1 cellular context compared by ENCODE assay signal in genomic region chr7:158821173-158822021, GRCh38.
TF ChIP-seq lines count a peak whose summit lies in the region.

No MANE protein-coding gene starts in this region.

TF ChIP-seq in K562, 482 proteins besides CTCF, POLR2A, EP300 and RAD21 (continued from another document and continues in another):
- TF ChIP-seq, protein P1, sequence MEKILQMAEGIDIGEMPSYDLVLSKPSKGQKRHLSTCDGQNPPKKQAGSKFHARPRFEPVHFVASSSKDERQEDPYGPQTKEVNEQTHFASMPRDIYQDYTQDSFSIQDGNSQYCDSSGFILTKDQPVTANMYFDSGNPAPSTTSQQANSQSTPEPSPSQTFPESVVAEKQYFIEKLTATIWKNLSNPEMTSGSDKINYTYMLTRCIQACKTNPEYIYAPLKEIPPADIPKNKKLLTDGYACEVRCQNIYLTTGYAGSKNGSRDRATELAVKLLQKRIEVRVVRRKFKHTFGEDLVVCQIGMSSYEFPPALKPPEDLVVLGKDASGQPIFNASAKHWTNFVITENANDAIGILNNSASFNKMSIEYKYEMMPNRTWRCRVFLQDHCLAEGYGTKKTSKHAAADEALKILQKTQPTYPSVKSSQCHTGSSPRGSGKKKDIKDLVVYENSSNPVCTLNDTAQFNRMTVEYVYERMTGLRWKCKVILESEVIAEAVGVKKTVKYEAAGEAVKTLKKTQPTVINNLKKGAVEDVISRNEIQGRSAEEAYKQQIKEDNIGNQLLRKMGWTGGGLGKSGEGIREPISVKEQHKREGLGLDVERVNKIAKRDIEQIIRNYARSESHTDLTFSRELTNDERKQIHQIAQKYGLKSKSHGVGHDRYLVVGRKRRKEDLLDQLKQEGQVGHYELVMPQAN (IDR thresholded peaks at IDR 0.05; ENCODE audit: borderline replicate concordance): no peak
- no peak for TF ChIP-seq FOXO4 (CRISPR knock-in tag; IDR thresholded peaks at IDR 0.05)
- peak; percentile 51; the same call in 1 of the 2 replicates for TF ChIP-seq SMARCA4 (IDR thresholded peaks at IDR 0.05)
- peak in 1 of 2 experiments; percentile 35; a peak in 1 of 4 replicates for TF ChIP-seq RCOR1 (IDR thresholded peaks at IDR 0.05; ENCODE audit: borderline replicate concordance in 1 of 2, low read depth in 2 of 2, low read length in 2 of 2)
- no peak for TF ChIP-seq ZBTB11 (CRISPR knock-in tag; IDR thresholded peaks at IDR 0.05)
- no peak for TF ChIP-seq TAL1 (IDR thresholded peaks at IDR 0.05)
- TF ChIP-seq HNRNPK (IDR thresholded peaks at IDR 0.05; ENCODE audit: low read depth, low read length, poor library complexity, severe bottlenecking): no peak
- TF ChIP-seq SIN3B (IDR thresholded peaks at IDR 0.05; ENCODE audit: low read depth): no peak
- TF ChIP-seq ZNF444 (CRISPR knock-in tag; IDR thresholded peaks at IDR 0.05): no peak
- TF ChIP-seq ZNF780A (CRISPR knock-in tag; IDR thresholded peaks at IDR 0.05): no peak
- TF ChIP-seq KAT8 (IDR thresholded peaks at IDR 0.05; ENCODE audit: low read depth): no peak
- TF ChIP-seq ZNF143 (CRISPR knock-in tag; IDR thresholded peaks at IDR 0.05): no peak
- no peak for TF ChIP-seq HMBOX1 (IDR thresholded peaks at IDR 0.05)
- no peak for TF ChIP-seq FOXJ2 (tag; IDR thresholded peaks at IDR 0.05)
- TF ChIP-seq, protein P2, sequence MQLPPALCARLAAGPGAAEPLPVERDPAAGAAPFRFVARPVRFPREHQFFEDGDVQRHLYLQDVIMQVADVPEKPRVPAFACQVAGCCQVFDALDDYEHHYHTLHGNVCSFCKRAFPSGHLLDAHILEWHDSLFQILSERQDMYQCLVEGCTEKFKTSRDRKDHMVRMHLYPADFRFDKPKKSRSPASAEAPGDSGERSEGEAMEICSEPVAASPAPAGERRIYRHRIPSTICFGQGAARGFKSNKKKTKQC (CRISPR knock-in tag; IDR thresholded peaks at IDR 0.05): no peak
- TF ChIP-seq MXI1 (IDR thresholded peaks at IDR 0.05; ENCODE audit: low read depth, low read length): no peak
- TF ChIP-seq, protein P3, sequence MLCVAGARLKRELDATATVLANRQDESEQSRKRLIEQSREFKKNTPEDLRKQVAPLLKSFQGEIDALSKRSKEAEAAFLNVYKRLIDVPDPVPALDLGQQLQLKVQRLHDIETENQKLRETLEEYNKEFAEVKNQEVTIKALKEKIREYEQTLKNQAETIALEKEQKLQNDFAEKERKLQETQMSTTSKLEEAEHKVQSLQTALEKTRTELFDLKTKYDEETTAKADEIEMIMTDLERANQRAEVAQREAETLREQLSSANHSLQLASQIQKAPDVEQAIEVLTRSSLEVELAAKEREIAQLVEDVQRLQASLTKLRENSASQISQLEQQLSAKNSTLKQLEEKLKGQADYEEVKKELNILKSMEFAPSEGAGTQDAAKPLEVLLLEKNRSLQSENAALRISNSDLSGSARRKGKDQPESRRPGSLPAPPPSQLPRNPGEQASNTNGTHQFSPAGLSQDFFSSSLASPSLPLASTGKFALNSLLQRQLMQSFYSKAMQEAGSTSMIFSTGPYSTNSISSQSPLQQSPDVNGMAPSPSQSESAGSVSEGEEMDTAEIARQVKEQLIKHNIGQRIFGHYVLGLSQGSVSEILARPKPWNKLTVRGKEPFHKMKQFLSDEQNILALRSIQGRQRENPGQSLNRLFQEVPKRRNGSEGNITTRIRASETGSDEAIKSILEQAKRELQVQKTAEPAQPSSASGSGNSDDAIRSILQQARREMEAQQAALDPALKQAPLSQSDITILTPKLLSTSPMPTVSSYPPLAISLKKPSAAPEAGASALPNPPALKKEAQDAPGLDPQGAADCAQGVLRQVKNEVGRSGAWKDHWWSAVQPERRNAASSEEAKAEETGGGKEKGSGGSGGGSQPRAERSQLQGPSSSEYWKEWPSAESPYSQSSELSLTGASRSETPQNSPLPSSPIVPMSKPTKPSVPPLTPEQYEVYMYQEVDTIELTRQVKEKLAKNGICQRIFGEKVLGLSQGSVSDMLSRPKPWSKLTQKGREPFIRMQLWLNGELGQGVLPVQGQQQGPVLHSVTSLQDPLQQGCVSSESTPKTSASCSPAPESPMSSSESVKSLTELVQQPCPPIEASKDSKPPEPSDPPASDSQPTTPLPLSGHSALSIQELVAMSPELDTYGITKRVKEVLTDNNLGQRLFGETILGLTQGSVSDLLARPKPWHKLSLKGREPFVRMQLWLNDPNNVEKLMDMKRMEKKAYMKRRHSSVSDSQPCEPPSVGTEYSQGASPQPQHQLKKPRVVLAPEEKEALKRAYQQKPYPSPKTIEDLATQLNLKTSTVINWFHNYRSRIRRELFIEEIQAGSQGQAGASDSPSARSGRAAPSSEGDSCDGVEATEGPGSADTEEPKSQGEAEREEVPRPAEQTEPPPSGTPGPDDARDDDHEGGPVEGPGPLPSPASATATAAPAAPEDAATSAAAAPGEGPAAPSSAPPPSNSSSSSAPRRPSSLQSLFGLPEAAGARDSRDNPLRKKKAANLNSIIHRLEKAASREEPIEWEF (CRISPR knock-in tag; IDR thresholded peaks at IDR 0.05): no peak
- TF ChIP-seq DDX20 (tag; IDR thresholded peaks at IDR 0.05; ENCODE audit: low read depth): no peak
- TF ChIP-seq NCOA2 (IDR thresholded peaks at IDR 0.05; ENCODE audit: partially characterized antibody in 2 of 2): no peak
- TF ChIP-seq, protein P4, sequence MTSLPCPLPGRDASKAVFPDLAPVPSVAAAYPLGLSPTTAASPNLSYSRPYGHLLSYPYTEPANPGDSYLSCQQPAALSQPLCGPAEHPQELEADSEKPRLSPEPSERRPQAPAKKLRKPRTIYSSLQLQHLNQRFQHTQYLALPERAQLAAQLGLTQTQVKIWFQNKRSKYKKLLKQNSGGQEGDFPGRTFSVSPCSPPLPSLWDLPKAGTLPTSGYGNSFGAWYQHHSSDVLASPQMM (CRISPR knock-in tag; IDR thresholded peaks at IDR 0.05): no peak
- TF ChIP-seq ESRRA (IDR thresholded peaks at IDR 0.05; ENCODE audit: borderline replicate concordance, low read depth): no peak; the same call in 1 of the 2 replicates
- no peak for TF ChIP-seq NR0B1 (IDR thresholded peaks at IDR 0.05; ENCODE audit: partially characterized antibody)
- TF ChIP-seq, protein P5, sequence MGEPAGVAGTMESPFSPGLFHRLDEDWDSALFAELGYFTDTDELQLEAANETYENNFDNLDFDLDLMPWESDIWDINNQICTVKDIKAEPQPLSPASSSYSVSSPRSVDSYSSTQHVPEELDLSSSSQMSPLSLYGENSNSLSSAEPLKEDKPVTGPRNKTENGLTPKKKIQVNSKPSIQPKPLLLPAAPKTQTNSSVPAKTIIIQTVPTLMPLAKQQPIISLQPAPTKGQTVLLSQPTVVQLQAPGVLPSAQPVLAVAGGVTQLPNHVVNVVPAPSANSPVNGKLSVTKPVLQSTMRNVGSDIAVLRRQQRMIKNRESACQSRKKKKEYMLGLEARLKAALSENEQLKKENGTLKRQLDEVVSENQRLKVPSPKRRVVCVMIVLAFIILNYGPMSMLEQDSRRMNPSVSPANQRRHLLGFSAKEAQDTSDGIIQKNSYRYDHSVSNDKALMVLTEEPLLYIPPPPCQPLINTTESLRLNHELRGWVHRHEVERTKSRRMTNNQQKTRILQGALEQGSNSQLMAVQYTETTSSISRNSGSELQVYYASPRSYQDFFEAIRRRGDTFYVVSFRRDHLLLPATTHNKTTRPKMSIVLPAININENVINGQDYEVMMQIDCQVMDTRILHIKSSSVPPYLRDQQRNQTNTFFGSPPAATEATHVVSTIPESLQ (CRISPR knock-in tag; IDR thresholded peaks at IDR 0.05): no peak
- no peak for TF ChIP-seq XRCC4 (IDR thresholded peaks at IDR 0.05; ENCODE audit: extremely low read depth, insufficient read depth, insufficient read length)
- no peak for TF ChIP-seq ZNF584 (CRISPR knock-in tag; IDR thresholded peaks at IDR 0.05; ENCODE audit: low read depth)
- peak; percentile 22; the same call in 1 of the 2 replicates for TF ChIP-seq TGIF2 (CRISPR knock-in tag; IDR thresholded peaks at IDR 0.05)
- TF ChIP-seq DPF2 (IDR thresholded peaks at IDR 0.05): peak; percentile 55; the same call in 1 of the 2 replicates
- TF ChIP-seq RBM39 (optimal IDR thresholded peaks at IDR 0.05; ENCODE audit: low read depth, low read length): peak; percentile 45
- peak in 1 of 2 experiments; percentile 45; a peak in 2 of 4 replicates for TF ChIP-seq HDAC1 (IDR thresholded peaks at IDR 0.05)
- no peak for TF ChIP-seq PTBP1 (IDR thresholded peaks at IDR 0.05; ENCODE audit: low read depth, low read length)
- TF ChIP-seq NR3C1 (CRISPR knock-in tag; IDR thresholded peaks at IDR 0.05): no peak
- TF ChIP-seq, protein P6, sequence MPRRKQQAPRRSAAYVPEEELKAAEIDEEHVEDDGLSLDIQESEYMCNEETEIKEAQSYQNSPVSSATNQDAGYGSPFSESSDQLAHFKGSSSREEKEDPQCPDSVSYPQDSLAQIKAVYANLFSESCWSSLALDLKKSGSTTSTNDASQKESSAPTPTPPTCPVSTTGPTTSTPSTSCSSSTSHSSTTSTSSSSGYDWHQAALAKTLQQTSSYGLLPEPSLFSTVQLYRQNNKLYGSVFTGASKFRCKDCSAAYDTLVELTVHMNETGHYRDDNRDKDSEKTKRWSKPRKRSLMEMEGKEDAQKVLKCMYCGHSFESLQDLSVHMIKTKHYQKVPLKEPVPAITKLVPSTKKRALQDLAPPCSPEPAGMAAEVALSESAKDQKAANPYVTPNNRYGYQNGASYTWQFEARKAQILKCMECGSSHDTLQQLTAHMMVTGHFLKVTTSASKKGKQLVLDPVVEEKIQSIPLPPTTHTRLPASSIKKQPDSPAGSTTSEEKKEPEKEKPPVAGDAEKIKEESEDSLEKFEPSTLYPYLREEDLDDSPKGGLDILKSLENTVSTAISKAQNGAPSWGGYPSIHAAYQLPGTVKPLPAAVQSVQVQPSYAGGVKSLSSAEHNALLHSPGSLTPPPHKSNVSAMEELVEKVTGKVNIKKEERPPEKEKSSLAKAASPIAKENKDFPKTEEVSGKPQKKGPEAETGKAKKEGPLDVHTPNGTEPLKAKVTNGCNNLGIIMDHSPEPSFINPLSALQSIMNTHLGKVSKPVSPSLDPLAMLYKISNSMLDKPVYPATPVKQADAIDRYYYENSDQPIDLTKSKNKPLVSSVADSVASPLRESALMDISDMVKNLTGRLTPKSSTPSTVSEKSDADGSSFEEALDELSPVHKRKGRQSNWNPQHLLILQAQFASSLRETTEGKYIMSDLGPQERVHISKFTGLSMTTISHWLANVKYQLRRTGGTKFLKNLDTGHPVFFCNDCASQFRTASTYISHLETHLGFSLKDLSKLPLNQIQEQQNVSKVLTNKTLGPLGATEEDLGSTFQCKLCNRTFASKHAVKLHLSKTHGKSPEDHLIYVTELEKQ (CRISPR knock-in tag; IDR thresholded peaks at IDR 0.05): no peak
- no peak for TF ChIP-seq HLTF (IDR thresholded peaks at IDR 0.05)
- TF ChIP-seq NCOA4 (IDR thresholded peaks at IDR 0.05; ENCODE audit: partially characterized antibody): no peak
- no peak for TF ChIP-seq SAP30 (IDR thresholded peaks at IDR 0.05; ENCODE audit: borderline replicate concordance, insufficient read depth, low read depth, low read length, poor library complexity, severe bottlenecking)
